Comparison of ENCODE assay signal across 8 cellular contexts in the genomic region with DNA sequence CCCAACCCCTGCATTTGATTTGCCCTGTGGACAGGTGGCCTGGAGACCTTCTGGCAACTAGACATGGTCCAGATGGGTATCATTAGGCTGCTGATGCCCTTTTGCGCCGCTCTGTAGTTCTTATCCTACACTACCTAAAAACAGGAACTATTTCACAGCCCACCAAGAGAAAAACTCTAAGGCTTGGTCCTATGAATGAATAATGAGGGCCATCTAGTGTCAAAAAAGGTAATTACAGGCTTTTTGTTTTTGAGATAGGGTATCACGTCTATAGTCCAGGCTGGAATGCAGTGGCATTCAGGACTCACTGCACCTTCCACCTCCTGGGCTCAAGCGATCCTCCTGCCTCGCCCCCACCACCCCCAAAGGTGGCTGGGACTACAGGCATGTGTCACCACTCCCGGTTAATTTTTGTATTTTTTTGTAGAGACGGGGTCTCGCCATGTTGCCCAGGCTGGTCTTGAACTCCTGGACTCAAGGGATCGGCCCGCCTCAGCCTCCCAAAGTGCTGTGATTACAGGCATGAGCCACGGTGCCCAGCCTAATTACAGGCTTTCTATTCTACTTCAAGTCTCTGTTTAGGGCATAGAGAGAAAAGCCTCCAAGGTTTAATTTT. TPM values are rescaled to one million over a fixed set of nuclear protein-coding genes. Genes with fewer than 3 reads are reported as not detected.
DNase-seq lines count a peak whose midpoint lies in the region; ATAC-seq and TF ChIP-seq lines count a peak whose summit lies in the region.

No MANE protein-coding gene starts in this region.

- no peak overlapping the region for H3K27ac Mint-ChIP-seq in natural killer cell treated with Interleukin-12 subunit alpha and Interleukin-12 subunit beta and Interleukin-15 and Interleukin-18, amount 100 ng/mL, for 72 hours

- TF ChIP-seq POLR2A in esophagus squamous epithelium (IDR thresholded peaks at IDR 0.05), result no peak

- WGBS in esophagus squamous epithelium, 2 donors, result 30 to 45% methylated on average over 7 to 11 of the region's 11 CpGs

- H3K27me3 ChIP-seq in esophagus squamous epithelium, result no peaks in the 10 kb centered on the region

- H3K9me3 ChIP-seq in esophagus squamous epithelium, result no peaks in the 10 kb centered on the region

- peak; percentile 15 for DNase-seq in NCI-H1105 (lab: John Stamatoyannopoulos, UW)
- peak; percentile 69 for DNase-seq in SKM-1 treated with dmso at 0.1 percent for 144 hours (lab: John Stamatoyannopoulos, UW; ENCODE audit: unreplicated experiment)
- no peak for DNase-seq in esophagus squamous epithelium (lab: John Stamatoyannopoulos, UW)
- no peak for DNase-seq in natural killer cell treated with Interleukin-12 subunit alpha and Interleukin-12 subunit beta and Interleukin-15 and Interleukin-18, amount 100 ng/mL, for 72 hours (ENCODE audit: low spot score)
- no peak for DNase-seq in ecto neural progenitor cell (ENCODE audit: low spot score)

- H3K27me3 Mint-ChIP-seq in natural killer cell treated with Interleukin-12 subunit alpha and Interleukin-12 subunit beta and Interleukin-15 and Interleukin-18, amount 100 ng/mL, for 72 hours, result no peaks in the 10 kb centered on the region

- no peaks in the 10 kb centered on the region for H3K9me3 Mint-ChIP-seq in natural killer cell treated with Interleukin-12 subunit alpha and Interleukin-12 subunit beta and Interleukin-15 and Interleukin-18, amount 100 ng/mL, for 72 hours

- H3K36me3 Mint-ChIP-seq in natural killer cell treated with Interleukin-12 subunit alpha and Interleukin-12 subunit beta and Interleukin-15 and Interleukin-18, amount 100 ng/mL, for 72 hours, result peaks cover 28% of the 10 kb centered on the region

- H3K27ac ChIP-seq in C4-2B, result no peak overlapping the region
- peak overlapping the region in 1 of 4 donors; percentile 2 for H3K27ac ChIP-seq in esophagus squamous epithelium

- peaks cover 7 to 9% of the 10 kb centered on the region in 2 donors for H3K4me1 Mint-ChIP-seq in natural killer cell treated with Interleukin-12 subunit alpha and Interleukin-12 subunit beta and Interleukin-15 and Interleukin-18, amount 100 ng/mL, for 72 hours (ENCODE audit: low read depth in 2 of 2)

- TF ChIP-seq CTCF in C4-2B (conservative IDR thresholded peaks at IDR 0.05) (peak; percentile 83), esophagus squamous epithelium (IDR thresholded peaks at IDR 0.05) (peak; percentile 51 to 74 (median 67))

- peak; percentile 56 for ATAC-seq in GM18861 (IDR thresholded peaks at IDR 0.05; ENCODE audit: unreplicated experiment)
- peak; percentile 45 to 62 for ATAC-seq in natural killer cell treated with Interleukin-12 subunit alpha and Interleukin-12 subunit beta and Interleukin-15 and Interleukin-18, amount 100 ng/mL, for 72 hours
- ATAC-seq in HG03571 (IDR thresholded peaks at IDR 0.05; ENCODE audit: unreplicated experiment), result no peak

- H3K36me3 ChIP-seq in esophagus squamous epithelium, result peaks cover 6 to 97% (median 7%) of the 10 kb centered on the region in 3 donors

- no peak overlapping the region for H3K4me3 ChIP-seq in esophagus squamous epithelium

- H3K4me3 Mint-ChIP-seq in natural killer cell treated with Interleukin-12 subunit alpha and Interleukin-12 subunit beta and Interleukin-15 and Interleukin-18, amount 100 ng/mL, for 72 hours, result no peak overlapping the region

- intact Hi-C loops in esophagus squamous epithelium (cut with DNase I), result loop anchor here (5.0 to 10.0 kb wide), 2 partner anchors 45 to 123 kb away; no protein-coding TSS in a partner anchor

- peaks cover 7 to 28% (median 17%) of the 10 kb centered on the region in 3 donors for H3K4me1 ChIP-seq in esophagus squamous epithelium

RNA-seq across cellular contexts. Expression of gene COIL, which starts 20.9 kb away (rescaled TPM):
- 10 to 100 TPM; 10.8 to 13.2 (median 11.4) TPM for total RNA-seq in esophagus squamous epithelium
- total RNA-seq in natural killer cell treated with Interleukin-12 subunit alpha and Interleukin-12 subunit beta and Interleukin-15 and Interleukin-18, amount 100 ng/mL, for 72 hours, result 10 to 100 TPM; 18.5 to 18.9 TPM

RNA-seq across cellular contexts. Expression of gene TRIM25, which starts 26.1 kb away (rescaled TPM):
- 10 to 100 TPM; 25.4 to 38.6 (median 34.6) TPM for total RNA-seq in esophagus squamous epithelium
- total RNA-seq in natural killer cell treated with Interleukin-12 subunit alpha and Interleukin-12 subunit beta and Interleukin-15 and Interleukin-18, amount 100 ng/mL, for 72 hours, result 100 to 1,000 TPM in 1 of 2 donors, 10 to 100 TPM in 1; 45.9 to 104 TPM

RNA-seq across cellular contexts. Expression of gene SCPEP1, which starts 38.0 kb away (rescaled TPM):
- 100 to 1,000 TPM in 1 of 4 donors, 10 to 100 TPM in 3; 53.0 to 129 (median 61.5) TPM for total RNA-seq in esophagus squamous epithelium
- total RNA-seq in natural killer cell treated with Interleukin-12 subunit alpha and Interleukin-12 subunit beta and Interleukin-15 and Interleukin-18, amount 100 ng/mL, for 72 hours, result 10 to 100 TPM; 13.2 to 21.7 TPM

Comparison
In these comparisons a context has a peak if more than half of its experiments do, and no peak if none do; other contexts are left out.
1. DNase-seq: peak in NCI-H1105 (single experiment) and SKM-1 treated with dmso at 0.1 percent for 144 hours (single experiment); none in esophagus squamous epithelium (single experiment), natural killer cell treated with Interleukin-12 subunit alpha and Interleukin-12 subunit beta and Interleukin-15 and Interleukin-18, amount 100 ng/mL, for 72 hours (single experiment) and ecto neural progenitor cell (single experiment).